Comparison of ENCODE assay signal across 1 cellular context in the genomic region with DNA sequence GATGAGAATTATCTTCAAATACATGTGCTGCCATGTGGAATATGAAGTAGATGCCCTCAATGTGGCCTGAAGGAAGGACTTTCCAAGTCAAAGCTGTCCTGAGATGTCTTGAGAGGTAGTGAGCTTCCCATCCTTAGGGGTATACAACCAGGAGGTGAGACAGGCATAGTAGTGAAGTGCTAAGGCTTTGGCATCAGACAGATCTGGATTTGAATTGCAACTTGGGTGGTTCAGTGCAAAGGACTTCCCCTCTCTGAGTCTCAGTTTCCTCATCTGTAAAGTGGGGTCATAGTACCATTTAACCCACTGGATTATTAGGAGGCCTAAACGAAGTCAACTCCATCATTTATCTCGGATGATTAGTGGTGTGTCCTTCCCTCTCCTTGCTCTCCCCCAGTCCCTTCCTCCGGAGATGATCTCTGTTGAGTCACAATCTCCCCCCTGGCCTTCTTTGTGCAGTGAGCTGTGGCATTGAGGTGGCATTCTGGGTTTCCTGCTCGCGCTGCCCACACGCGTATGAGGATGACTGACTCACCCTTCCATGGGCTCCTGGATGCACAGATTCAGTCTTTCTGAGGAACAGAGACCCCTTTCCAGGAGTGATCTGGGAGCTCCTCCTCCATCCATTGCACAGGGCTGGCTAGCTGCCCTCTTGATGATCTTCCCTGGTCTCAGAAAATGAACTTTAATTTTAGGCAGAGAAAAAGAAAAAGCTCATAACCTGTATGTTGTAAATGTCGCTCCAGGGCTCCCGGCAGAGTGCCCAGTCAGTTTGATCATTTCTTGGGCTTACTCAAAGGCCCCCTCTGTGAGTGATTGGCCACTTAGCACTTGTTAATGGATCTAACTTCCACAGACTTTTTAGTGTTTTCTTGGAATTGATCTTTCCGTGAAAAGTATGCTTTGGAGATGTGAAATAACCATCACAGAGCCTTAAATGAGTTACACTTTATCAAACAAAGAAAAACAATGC.
TF ChIP-seq lines count a peak whose summit lies in the region.

No MANE protein-coding gene starts in this region.

TF ChIP-seq in H1, 55 proteins besides CTCF, POLR2A, EP300 and RAD21:
- no peak for TF ChIP-seq TEAD4 (IDR thresholded peaks at IDR 0.05; ENCODE audit: low read depth, low read length)
- TF ChIP-seq KDM1A (IDR thresholded peaks at IDR 0.05; ENCODE audit: borderline replicate concordance, low read length) = peak; percentile 80; the same call in 1 of the 2 replicates
TF ChIP-seq in H1: peak in this region for 1.
